19 cellular contexts compared by ENCODE assay signal in the genomic region with DNA sequence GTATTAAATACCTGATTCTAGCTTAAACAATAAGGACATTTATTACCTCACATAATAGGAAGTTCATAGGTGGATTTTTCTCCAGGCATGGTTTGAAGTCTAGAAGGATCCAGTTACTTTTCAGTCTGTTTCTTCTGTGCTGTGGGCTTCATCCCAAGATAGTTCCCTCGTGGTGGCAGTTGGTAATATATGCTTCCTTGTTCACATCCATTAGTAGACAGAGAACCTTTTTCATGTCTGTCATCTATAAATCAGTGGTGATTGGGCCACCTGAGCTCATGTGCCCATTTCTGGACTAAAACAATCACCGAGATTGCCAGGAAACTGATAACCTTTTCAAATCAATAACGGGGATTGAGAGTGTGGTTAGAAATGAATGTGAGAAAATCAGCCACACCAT.
DNase-seq lines count a peak whose midpoint lies in the region; FAIRE-seq and TF ChIP-seq lines count a peak whose summit lies in the region.
"Had no signal": no experiment of that assay in that cellular context is flagged by ENCODE, and none has a peak within 500 bp of the region (broad histone marks: within the 10 kb centered on the region; RNA-seq: fewer than 3 reads in every experiment).

No MANE protein-coding gene starts in this region.

- no peak overlapping the region for H3K27ac Mint-ChIP-seq in astrocyte (ENCODE audit: unreplicated experiment)
- H3K27ac Mint-ChIP-seq: CD8-positive, alpha-beta T cell had no signal

- H3K4me2 ChIP-seq in astrocyte (ENCODE audit: low read length) = no peak overlapping the region
- no peak overlapping the region for H3K4me2 ChIP-seq in keratinocyte (ENCODE audit: control insufficient read depth, extremely low read depth, insufficient read depth, low read depth, low read length)
- H3K4me2 ChIP-seq: A549 had no signal

- H3K36me3 Mint-ChIP-seq in astrocyte (ENCODE audit: low read depth, unreplicated experiment) = peaks cover 4% of the 10 kb centered on the region

- TF ChIP-seq CTCF in astrocyte (IDR thresholded peaks at IDR 0.05; ENCODE audit: insufficient read depth, low read depth, low read length) (no peak), keratinocyte (optimal IDR thresholded peaks at IDR 0.05 in 1 of 3, IDR thresholded peaks at IDR 0.05 in 1 of 3, conservative IDR thresholded peaks at IDR 0.05 in 1 of 3; ENCODE audit: extremely low read depth in 1 of 3, insufficient read depth in 2 of 3, low read length in 3 of 3) (no peak)

- dilution Hi-C loops in keratinocyte (cut with MboI; ENCODE audit: extremely low pct_ligation_motif_present, low sequenced_read_pairs) = no loop called here

- H3K4me1 Mint-ChIP-seq in astrocyte (ENCODE audit: low read depth, unreplicated experiment) = peaks cover 10% of the 10 kb centered on the region

- H3K9ac ChIP-seq in astrocyte (ENCODE audit: low read length) (no peak overlapping the region), keratinocyte (ENCODE audit: control insufficient read depth, extremely low read depth, insufficient read depth, low read length) (no peak overlapping the region)

- H3K9me3 ChIP-seq in astrocyte (ENCODE audit: insufficient read depth, low read depth, low read length) = no peaks in the 10 kb centered on the region
- no peaks in the 10 kb centered on the region for H3K9me3 ChIP-seq in keratinocyte (ENCODE audit: control insufficient read depth, low read depth, low read length)
- H3K9me3 ChIP-seq: BE2C had no signal

- H3K4me1 ChIP-seq in astrocyte (ENCODE audit: insufficient read depth, low read length) (peaks cover 5% of the 10 kb centered on the region), keratinocyte (ENCODE audit: control insufficient read depth, extremely low read depth, insufficient read depth, low read length) (peaks cover 18% of the 10 kb centered on the region)
- H3K4me1 ChIP-seq: BE2C had no signal

- H3K79me2 ChIP-seq in astrocyte (ENCODE audit: insufficient read depth, low read length) (peaks cover 47% of the 10 kb centered on the region), keratinocyte (ENCODE audit: control insufficient read depth, insufficient read depth, low read length) (peaks cover 78% of the 10 kb centered on the region)

- H3K4me3 ChIP-seq in astrocyte (ENCODE audit: insufficient read depth, low read depth, low read length) = no peak overlapping the region
- H3K4me3 ChIP-seq in keratinocyte (ENCODE audit: control insufficient read depth in 2 of 3, extremely low read depth in 1 of 3, insufficient read depth in 2 of 3, low read depth in 1 of 3, low read length in 3 of 3) = no peak overlapping the region
- H3K4me3 ChIP-seq: A549 had no signal

- H4K20me1 ChIP-seq in astrocyte (ENCODE audit: insufficient read depth, low read length) = peaks cover 9% of the 10 kb centered on the region
- no peaks in the 10 kb centered on the region for H4K20me1 ChIP-seq in keratinocyte (ENCODE audit: control insufficient read depth, extremely low read depth, insufficient read depth, low read length)

- H3K9me1 ChIP-seq in keratinocyte (ENCODE audit: control insufficient read depth, extremely low read depth, insufficient read depth, low read length) = no peaks in the 10 kb centered on the region

- FAIRE-seq in astrocyte (lab: Jason Lieb, UNC) (peak; percentile 34), keratinocyte (lab: Jason Lieb, UNC) (peak; percentile 23)
- FAIRE-seq: D721Med, G401.6, GM12891 had no signal

- peak; percentile 5 for DNase-seq in HuH-7 (ENCODE audit: low spot score)
- DNase-seq in astrocyte (ENCODE audit: low read depth) = no peak
- DNase-seq in keratinocyte (ENCODE audit: low read depth, low spot score) = no peak
- no peak for DNase-seq in activated CD8-positive, alpha-beta memory T cell treated with anti-CD3 and anti-CD28 coated beads, Interleukin-2, amount 50 U/mL, for 4 hours
- DNase-seq in NCI-H1694 (lab: John Stamatoyannopoulos, UW) = no peak
- no peak for DNase-seq in KG1 (lab: John Stamatoyannopoulos, UW)
- DNase-seq: BE2C; CD8-positive, alpha-beta T cell; COR-L47; DMS153; DMS79 treated with DMSO at 0.1 percent for 48 hours; EL; GOT3; H9 had no signal

- H3K27ac ChIP-seq in astrocyte (ENCODE audit: low read depth, low read length) (no peak overlapping the region), keratinocyte (ENCODE audit: control insufficient read depth, insufficient read depth, low read length) (no peak overlapping the region)
- H3K27ac ChIP-seq: A549, HL-60 had no signal

- no peak overlapping the region for H3K4me3 Mint-ChIP-seq in astrocyte (ENCODE audit: unreplicated experiment)
- H3K4me3 Mint-ChIP-seq: CD8-positive, alpha-beta T cell; H9 had no signal

- H3K27me3 ChIP-seq in astrocyte (ENCODE audit: insufficient read depth, low read length) (no peaks in the 10 kb centered on the region), keratinocyte (ENCODE audit: control insufficient read depth, extremely low read depth, insufficient read depth, low read length) (no peaks in the 10 kb centered on the region)
- H3K27me3 ChIP-seq: BE2C had no signal

- H2AFZ ChIP-seq in astrocyte (ENCODE audit: low read depth, low read length) (no peak overlapping the region), keratinocyte (ENCODE audit: control insufficient read depth, low read length) (no peak overlapping the region)

- no peaks in the 10 kb centered on the region for H3K27me3 Mint-ChIP-seq in astrocyte (ENCODE audit: low read depth, unreplicated experiment)

- H3K36me3 ChIP-seq in astrocyte (ENCODE audit: insufficient read depth, low read length) = no peaks in the 10 kb centered on the region
- peaks cover 0 to 2% of the 10 kb centered on the region in 2 experiments for H3K36me3 ChIP-seq in keratinocyte (ENCODE audit: control insufficient read depth in 2 of 2, extremely low read depth in 1 of 2, insufficient read depth in 2 of 2, low read length in 2 of 2)
- H3K36me3 ChIP-seq: BE2C had no signal

- H3K9me3 Mint-ChIP-seq in astrocyte (ENCODE audit: unreplicated experiment) = no peaks in the 10 kb centered on the region
